22 cellular contexts compared by ENCODE assay signal in genomic region chr3:143613226-143613625, GRCh38.
DNase-seq lines count a peak whose midpoint lies in the region; ATAC-seq and TF ChIP-seq lines count a peak whose summit lies in the region.
"Had no signal": no experiment of that assay in that cellular context is flagged by ENCODE, and none has a peak within 500 bp of the region (broad histone marks: within the 10 kb centered on the region; RNA-seq: fewer than 3 reads in every experiment).

No MANE protein-coding gene starts in this region.

- intact Hi-C loops in body of pancreas (cut with DNase I), result no loop called here

- H3K27ac ChIP-seq in RWPE2 (ENCODE audit: poor library complexity, severe bottlenecking) (peak overlapping the region; percentile 27), body of pancreas (no peak overlapping the region)

- TF ChIP-seq POLR2A in body of pancreas (IDR thresholded peaks at IDR 0.05), result no peak

- no peak for TF ChIP-seq CTCF in RWPE2 (IDR thresholded peaks at IDR 0.05; ENCODE audit: poor library complexity, severe bottlenecking)
- TF ChIP-seq CTCF in epithelial cell of esophagus (IDR thresholded peaks at IDR 0.05; ENCODE audit: insufficient read depth, low read depth, low read length, missing control alignments), result no peak
- no peak for TF ChIP-seq CTCF in body of pancreas (IDR thresholded peaks at IDR 0.05)

- DNase-seq in GM03348 (ENCODE audit: low spot score) (peak; percentile 7), RWPE2 (ENCODE audit: low spot score) (no peak), epithelial cell of esophagus (ENCODE audit: low read depth) (peak; percentile 36), renal cortical epithelial cell (ENCODE audit: low read depth) (peak; percentile 62), body of pancreas (no peak), NCI-H2081 (lab: John Stamatoyannopoulos, UW) (no peak)
- DNase-seq: COR-L47, DMS 273 treated with DMSO at 0.1 percent for 48 hours, DND-41, HCEC 1CT, MV-4-11, NCI-H1694 treated with DMSO at 0.1 percent for 48 hours, NCI-H2107, NCI-H510A, NCI-H774, PC-3, RPMI8226, SIG-M5 had no signal

- H3K36me3 ChIP-seq in RWPE2 (ENCODE audit: low read depth) (no peaks in the 10 kb centered on the region), body of pancreas (replicated peaks in 1 of 2; ENCODE audit: insufficient read depth in 1 of 2, low read depth in 2 of 2) (no peaks in the 10 kb centered on the region)

- no peak overlapping the region for H3K4me3 ChIP-seq in RWPE2 (ENCODE audit: severe bottlenecking)
- H3K4me3 ChIP-seq in epithelial cell of esophagus (ENCODE audit: low read length), result no peak overlapping the region
- H3K4me3 ChIP-seq in body of pancreas, result no peak overlapping the region
- H3K4me3 ChIP-seq: GM23338, K562 had no signal

- peaks cover 26% of the 10 kb centered on the region for H3K4me1 ChIP-seq in RWPE2 (ENCODE audit: insufficient read depth, poor library complexity, severe bottlenecking)
- no peaks in the 10 kb centered on the region for H3K4me1 ChIP-seq in body of pancreas

- ATAC-seq in RWPE2 (ENCODE audit: low read depth), result peak; percentile 28; the same call in 1 of the 3 replicates
- no peak for ATAC-seq in body of pancreas
- ATAC-seq in HG02588 (IDR thresholded peaks at IDR 0.05; ENCODE audit: unreplicated experiment), result no peak
- ATAC-seq: GM23338, K562, PC-3, SK-N-SH treated with all-trans-retinoic acid at 6 μM for 48 hours had no signal

- no peaks in the 10 kb centered on the region for H3K27me3 ChIP-seq in RWPE2 (ENCODE audit: insufficient read depth, poor library complexity, severe bottlenecking)
- no peaks in the 10 kb centered on the region for H3K27me3 ChIP-seq in body of pancreas

- H3K9me3 ChIP-seq in RWPE2 (ENCODE audit: severe bottlenecking) (no peaks in the 10 kb centered on the region), body of pancreas (no peaks in the 10 kb centered on the region)

Comparison
In these comparisons a context has a peak if more than half of its experiments do, and no peak if none do; other contexts are left out.
1. DNase-seq: peak in GM03348 (single experiment), epithelial cell of esophagus (single experiment) and renal cortical epithelial cell (single experiment); none in RWPE2 (single experiment), body of pancreas (0 of 4) and NCI-H2081 (0 of 2).